7 cellular contexts compared by ENCODE assay signal in genomic region chr1:120340838-120341751, GRCh38.
DNase-seq lines count a peak whose midpoint lies in the region; ATAC-seq and TF ChIP-seq lines count a peak whose summit lies in the region.
"Not testable (repeated sequence)": the region's sequence is repeated elsewhere in the genome, so short reads cannot be mapped to it uniquely, and the experiment has no call there.

No MANE protein-coding gene starts in this region.

- not testable (repeated sequence) for H3K9me3 ChIP-seq in right cardiac atrium (ENCODE audit: control insufficient read depth, low read length)

- not testable (repeated sequence) for H3K27me3 Mint-ChIP-seq in HFFc6 (ENCODE audit: insufficient read depth); T-cell; nephron progenitor cell (ENCODE audit: low read depth, poor library complexity)

- intact Hi-C loops in right cardiac atrium (cut with DNase I) = not testable (repeated sequence)

- H3K4me1 Mint-ChIP-seq in HFFc6 (ENCODE audit: low read depth); T-cell; nephron progenitor cell: not testable (repeated sequence)

- TF ChIP-seq CTCF in HFFc6 (IDR thresholded peaks at IDR 0.05); nephron progenitor cell (IDR thresholded peaks at IDR 0.05): not testable (repeated sequence)

- 0% methylated on average over 34 of the region's 78 CpGs for WGBS in right cardiac atrium

- not testable (repeated sequence) for H3K4me1 ChIP-seq in right cardiac atrium (ENCODE audit: control insufficient read depth, insufficient read depth, low read length)

- DNase-seq in HFFc6 = not testable (repeated sequence)
- DNase-seq in T-cell (peak; percentile 28 to 85 (median 59)), right cardiac atrium (peak; percentile 33 to 61 (median 57)), nephron progenitor cell (peak; percentile 41)
- DNase-seq in activated T-cell treated with anti-CD3 and anti-CD28 coated beads, Interleukin-2, amount 50 U/mL, for 48 hours = peak; percentile 53 to 69
- peak; percentile 86 for DNase-seq in central memory CD4-positive, alpha-beta T cell
- peak; percentile 54 for DNase-seq in stimulated activated CD4-positive, alpha-beta T cell treated with anti-CD3 and anti-CD28 coated beads, Interleukin-4, amount 100 ng/mL, for 1 hour

- H3K36me3 Mint-ChIP-seq in HFFc6 (ENCODE audit: low read depth); T-cell; nephron progenitor cell (ENCODE audit: low read depth): not testable (repeated sequence)

- not testable (repeated sequence) for H3K27me3 ChIP-seq in right cardiac atrium (ENCODE audit: control insufficient read depth, insufficient read depth)

- ATAC-seq in T-cell (replicated peaks in 1 of 4); right cardiac atrium: not testable (repeated sequence)

- not testable (repeated sequence) for H3K27ac ChIP-seq in right cardiac atrium (ENCODE audit: low read length)

- H3K4me3 Mint-ChIP-seq in HFFc6 (peak overlapping the region; percentile 91), T-cell (peak overlapping the region; percentile 73 to 85 (median 75)), nephron progenitor cell (peak overlapping the region; percentile 79)

- H3K27ac Mint-ChIP-seq in HFFc6, nephron progenitor cell: not testable (repeated sequence)
- H3K27ac Mint-ChIP-seq in T-cell = peak overlapping the region; percentile 84 to 86

- POLR2A ChIA-PET in T-cell (lab: Charles Lee) = not testable (repeated sequence)

- CTCF ChIA-PET in T-cell (lab: Charles Lee) = not testable (repeated sequence)

- H3K4me3 ChIP-seq in right cardiac atrium (ENCODE audit: low read length) = peak overlapping the region; percentile 60

- H3K9me3 Mint-ChIP-seq in HFFc6, T-cell, nephron progenitor cell: not testable (repeated sequence)
